ENCODE assay signal across 8 cellular contexts in genomic region chr4:70721747-70722146, GRCh38. TPM values are rescaled to one million over a fixed set of nuclear protein-coding genes. Genes with fewer than 3 reads are reported as not detected.
A peak's percentile ranks its signal among the peaks of the same experiment; 100 is the strongest.
DNase-seq lines count a peak whose midpoint lies in the region; ATAC-seq and TF ChIP-seq lines count a peak whose summit lies in the region.

Gene RUFY3, plus strand, starts transcription at chr4:70721964. Its CDS starts 610 bp downstream, at chr4:70722574.

- no peaks in the 10 kb centered on the region for H3K27me3 Mint-ChIP-seq in stimulated activated memory B cell treated with anti-CD40 and anti-IgM and Interleukin-4, amounts not matched to agents 10 μg/mL and 1 μg/mL and 100 μg/mL, for 72 hours

- intact Hi-C loops in psoas muscle (cut with DNase I), result no loop called here

- WGBS in psoas muscle, 3 donors, result 34 to 46% (median 38%) methylated on average over 3 of the region's 3 CpGs

- no peak within 1 kb of the TSS for H3K27ac Mint-ChIP-seq in stimulated activated memory B cell treated with anti-CD40 and anti-IgM and Interleukin-4, amounts not matched to agents 10 μg/mL and 1 μg/mL and 100 μg/mL, for 72 hours

- H3K27me3 ChIP-seq in right atrium auricular region, result no peaks in the 10 kb centered on the region
- no peaks in the 10 kb centered on the region for H3K27me3 ChIP-seq in psoas muscle (ENCODE audit: insufficient read depth in 3 of 3, low read length in 2 of 3)

- H3K4me1 ChIP-seq in right atrium auricular region (peaks cover 0 to 17% of the 10 kb centered on the region in 2 donors), psoas muscle (no peaks in the 10 kb centered on the region)

- H3K27ac ChIP-seq in right atrium auricular region, result peak within 1 kb of the TSS; percentile 70 to 71
- no peak within 1 kb of the TSS for H3K27ac ChIP-seq in psoas muscle

- H3K36me3 ChIP-seq in right atrium auricular region (no peaks in the 10 kb centered on the region), psoas muscle (ENCODE audit: insufficient read depth in 1 of 2, low read depth in 1 of 2) (no peaks in the 10 kb centered on the region)

- peaks cover 29% of the 10 kb centered on the region for H3K4me1 Mint-ChIP-seq in stimulated activated memory B cell treated with anti-CD40 and anti-IgM and Interleukin-4, amounts not matched to agents 10 μg/mL and 1 μg/mL and 100 μg/mL, for 72 hours

- H3K9me3 Mint-ChIP-seq in stimulated activated memory B cell treated with anti-CD40 and anti-IgM and Interleukin-4, amounts not matched to agents 10 μg/mL and 1 μg/mL and 100 μg/mL, for 72 hours, result no peaks in the 10 kb centered on the region

- peak; percentile 92 for DNase-seq in ELR (ENCODE audit: low read depth)
- DNase-seq in NCI-H2196 (lab: John Stamatoyannopoulos, UW; ENCODE audit: unreplicated experiment), result peak; percentile 59
- DNase-seq in anterior cingulate cortex (lab: John Stamatoyannopoulos, UW), result peak in 57 of 58 donors; percentile 4 to 95 (median 71)
- DNase-seq in right atrium auricular region (ENCODE audit: low spot score), result no peak
- DNase-seq in psoas muscle, result peak in 1 of 2 donors; percentile 26
- no peak for DNase-seq in cortex of kidney (lab: John Stamatoyannopoulos, UW)

- H3K4me3 ChIP-seq in right atrium auricular region, result peak within 1 kb of the TSS; percentile 43 to 53
- H3K4me3 ChIP-seq in psoas muscle, result peak within 1 kb of the TSS; percentile 57

- ATAC-seq in psoas muscle, result peak; percentile 55 to 85 (median 78)
- ATAC-seq in HG03521 (IDR thresholded peaks at IDR 0.05; ENCODE audit: unreplicated experiment), result no peak
- no peak for ATAC-seq in stimulated activated memory B cell treated with anti-CD40 and anti-IgM and Interleukin-4, amounts not matched to agents 10 μg/mL and 1 μg/mL and 100 μg/mL, for 72 hours

- H3K36me3 Mint-ChIP-seq in stimulated activated memory B cell treated with anti-CD40 and anti-IgM and Interleukin-4, amounts not matched to agents 10 μg/mL and 1 μg/mL and 100 μg/mL, for 72 hours, result peaks cover 6% of the 10 kb centered on the region

- no peak within 1 kb of the TSS for H3K4me3 Mint-ChIP-seq in stimulated activated memory B cell treated with anti-CD40 and anti-IgM and Interleukin-4, amounts not matched to agents 10 μg/mL and 1 μg/mL and 100 μg/mL, for 72 hours

- no peaks in the 10 kb centered on the region for H3K9me3 ChIP-seq in right atrium auricular region
- no peaks in the 10 kb centered on the region for H3K9me3 ChIP-seq in psoas muscle

- TF ChIP-seq CTCF in right atrium auricular region (IDR thresholded peaks at IDR 0.05), result no peak
- TF ChIP-seq CTCF in psoas muscle (IDR thresholded peaks at IDR 0.05), result no peak

RNA-seq across cellular contexts. Expression of gene RUFY3, which starts in this region (rescaled TPM):
- total RNA-seq in right atrium auricular region (10 to 100 TPM; 14.7 to 16.7 TPM), psoas muscle (10 to 100 TPM; 31.3 to 53.7 (median 43.3) TPM)
- polyA plus RNA-seq in psoas muscle, result 10 to 100 TPM; 15.1 to 35.2 (median 27.7) TPM

Comparison
In these comparisons a context has a peak if more than half of its experiments do, and no peak if none do; other contexts are left out.
1. DNase-seq: peak in ELR (single experiment), NCI-H2196 (single experiment) and anterior cingulate cortex (57 of 58); none in right atrium auricular region (single experiment) and cortex of kidney (single experiment).
2. ATAC-seq: peak in psoas muscle (4 of 4); none in HG03521 (single experiment) and stimulated activated memory B cell treated with anti-CD40 and anti-IgM and Interleukin-4, amounts not matched to agents 10 μg/mL and 1 μg/mL and 100 μg/mL, for 72 hours (single experiment).